Comparison of ENCODE assay signal across 8 cellular contexts in genomic region chr7:130893441-130893894, GRCh38.
A peak's percentile ranks its signal among the peaks of the same experiment; 100 is the strongest.
DNase-seq lines count a peak whose midpoint lies in the region; ATAC-seq and TF ChIP-seq lines count a peak whose summit lies in the region.

No MANE protein-coding gene starts in this region.

- H4K20me1 ChIP-seq in BLaER1 treated with 17β-estradiol and CSF1 and Interleukin-3, amounts not matched to agents 10 nM and 100 nM = peaks cover 86 to 96% (median 95%) of the 10 kb centered on the region in 11 experiments

- H3K9ac ChIP-seq in BLaER1 treated with 17β-estradiol and CSF1 and Interleukin-3, amounts not matched to agents 10 nM and 100 nM = no peak overlapping the region

- H3K36me3 Mint-ChIP-seq in mesothelial cell of epicardium = peaks cover 3% of the 10 kb centered on the region

- peaks cover 56 to 91% (median 82%) of the 10 kb centered on the region in 11 experiments for H3K36me3 ChIP-seq in BLaER1 treated with 17β-estradiol and CSF1 and Interleukin-3, amounts not matched to agents 10 nM and 100 nM
- H3K36me3 ChIP-seq in SJSA1 (peaks cover 81% of the 10 kb centered on the region), neutrophil (peaks cover 61% of the 10 kb centered on the region)

- H3K4me1 ChIP-seq in BLaER1 treated with 17β-estradiol and CSF1 and Interleukin-3, amounts not matched to agents 10 nM and 100 nM = peaks cover 43 to 60% (median 54%) of the 10 kb centered on the region in 10 experiments
- H3K4me1 ChIP-seq in SJSA1 (replicated peaks) (peaks cover 88% of the 10 kb centered on the region), neutrophil (ENCODE audit: control insufficient read depth in 1 of 2, insufficient read depth in 1 of 2, low read depth in 1 of 2, low read length in 1 of 2) (peaks cover 13 to 14% of the 10 kb centered on the region in 2 experiments)

- H3K9me3 ChIP-seq in BLaER1 treated with 17β-estradiol and CSF1 and Interleukin-3, amounts not matched to agents 10 nM and 100 nM (replicated peaks in 1 of 11) = no peaks in the 10 kb centered on the region
- H3K9me3 ChIP-seq in SJSA1 (replicated peaks) (no peaks in the 10 kb centered on the region), neutrophil (no peaks in the 10 kb centered on the region)

- H3K27ac ChIP-seq in BLaER1 treated with 17β-estradiol and CSF1 and Interleukin-3, amounts not matched to agents 10 nM and 100 nM = no peak overlapping the region; a peak in 1 of 22 replicates
- H3K27ac ChIP-seq in SJSA1 (peak overlapping the region; percentile 56), epithelial cell of prostate (peak overlapping the region; percentile 100), neutrophil (peak overlapping the region; percentile 34)

- TF ChIP-seq CTCF in neutrophil (IDR thresholded peaks at IDR 0.05) (no peak), mesothelial cell of epicardium (IDR thresholded peaks at IDR 0.05; ENCODE audit: unreplicated experiment) (no peak)

- no peaks in the 10 kb centered on the region for H3K27me3 ChIP-seq in BLaER1 treated with 17β-estradiol and CSF1 and Interleukin-3, amounts not matched to agents 10 nM and 100 nM
- H3K27me3 ChIP-seq in SJSA1 (replicated peaks) (no peaks in the 10 kb centered on the region), neutrophil (no peaks in the 10 kb centered on the region)

- H3K27ac Mint-ChIP-seq in mesothelial cell of epicardium = no peak overlapping the region

- H3K4me1 Mint-ChIP-seq in mesothelial cell of epicardium = peaks cover 3% of the 10 kb centered on the region

- H3K27me3 Mint-ChIP-seq in mesothelial cell of epicardium (ENCODE audit: low read depth) = no peaks in the 10 kb centered on the region

- no peak overlapping the region for H3K4me3 ChIP-seq in BLaER1 treated with 17β-estradiol and CSF1 and Interleukin-3, amounts not matched to agents 10 nM and 100 nM
- H3K4me3 ChIP-seq in SJSA1 (no peak overlapping the region), neutrophil (ENCODE audit: low read depth in 1 of 2, low read length in 1 of 2) (no peak overlapping the region)

- peak in 1 of 2 experiments; percentile 85 for DNase-seq in SJSA1 (ENCODE audit: low read depth in 1 of 2, low spot score in 2 of 2)
- no peak for DNase-seq in epithelial cell of prostate (ENCODE audit: low read depth, low spot score)
- no peak for DNase-seq in DMS 273 (lab: John Stamatoyannopoulos, UW; ENCODE audit: unreplicated experiment)
- DNase-seq in mesothelial cell of epicardium (ENCODE audit: low spot score in 2 of 2, unreplicated experiment in 2 of 2) = no peak

- H3K4me2 ChIP-seq in BLaER1 treated with 17β-estradiol and CSF1 and Interleukin-3, amounts not matched to agents 10 nM and 100 nM = peak overlapping the region in 6 of 11 experiments; percentile 31 to 77 (median 60); a peak in 6 of 22 replicates

- no peaks in the 10 kb centered on the region for H3K9me3 Mint-ChIP-seq in mesothelial cell of epicardium

- ATAC-seq in GM21360 (IDR thresholded peaks at IDR 0.05; ENCODE audit: unreplicated experiment) = no peak
- no peak for ATAC-seq in GM18517 (IDR thresholded peaks at IDR 0.05; ENCODE audit: unreplicated experiment)

- H3K4me3 Mint-ChIP-seq in mesothelial cell of epicardium = no peak overlapping the region

Comparison
In these comparisons a context has a peak if more than half of its experiments do, and no peak if none do; other contexts are left out.
1. H3K27ac ChIP-seq: peak in SJSA1 (single experiment), epithelial cell of prostate (single experiment) and neutrophil (single experiment); none in BLaER1 treated with 17β-estradiol and CSF1 and Interleukin-3, amounts not matched to agents 10 nM and 100 nM (0 of 11).